In genomic region chr2:180006236-180006635, GRCh38 we compare ENCODE assay signal across 8 cellular contexts. TPM values are rescaled to one million over a fixed set of nuclear protein-coding genes. Genes with fewer than 3 reads are reported as not detected.
A peak's percentile ranks its signal among the peaks of the same experiment; 100 is the strongest.
DNase-seq lines count a peak whose midpoint lies in the region; ATAC-seq and TF ChIP-seq lines count a peak whose summit lies in the region.

No MANE protein-coding gene starts in this region.

- H3K23ac ChIP-seq in H9 (ENCODE audit: insufficient read length, low read depth, low read length): no peak overlapping the region

- H3K79me2 ChIP-seq in H9 (ENCODE audit: insufficient read depth, low read length): peaks cover 29% of the 10 kb centered on the region; the same call in 1 of the 2 replicates

- no CpG with 5 or more reads among the region's 7 CpGs for WGBS in H9 (ENCODE audit: extremely low coverage, insufficient read length, low lambda C conversion rate)
- WGBS in sigmoid colon, 2 donors: 6 to 11% methylated on average over 7 of the region's 7 CpGs

- no peak overlapping the region for H2AFZ ChIP-seq in H9 (ENCODE audit: low read length)

- no peak overlapping the region for H2BK20ac ChIP-seq in H9 (ENCODE audit: low read depth, low read length, poor library complexity, severe bottlenecking)

- no peak overlapping the region for H2AK5ac ChIP-seq in H9 (ENCODE audit: insufficient read length, low read length)

- H3K4me1 Mint-ChIP-seq in H9: peaks cover 29 to 35% of the 10 kb centered on the region in 2 experiments

- ATAC-seq in left lobe of liver: no peak

- no peaks in the 10 kb centered on the region for H3K27me3 Mint-ChIP-seq in H9 (ENCODE audit: low read depth)

- no peaks in the 10 kb centered on the region for H4K20me1 ChIP-seq in H9 (ENCODE audit: control insufficient read depth, insufficient read depth, insufficient read length)

- intact Hi-C loops in sigmoid colon (cut with DNase I): loop anchor here (5.0 kb wide), 1 partner anchor 1886 kb away; the partner anchor contains the start of gene ITPRID2

- no peak overlapping the region for H2BK5ac ChIP-seq in H9 (ENCODE audit: insufficient read length, low read length)

- H3K9ac ChIP-seq in H9 (ENCODE audit: extremely low read depth, insufficient read length, low read length) (peak overlapping the region; percentile 99), SK-N-MC (ENCODE audit: insufficient read length) (peak overlapping the region; percentile 96)

- H3K27ac ChIP-seq in H9 (ENCODE audit: insufficient read length, low read depth, low read length): no peak overlapping the region
- H3K27ac ChIP-seq in SK-N-MC: peak overlapping the region; percentile 97
- H3K27ac ChIP-seq in sigmoid colon: peak overlapping the region; percentile 89 to 92 (median 90)

- TF ChIP-seq EP300 in sigmoid colon (IDR thresholded peaks at IDR 0.05): no peak

- no peak overlapping the region for H2BK120ac ChIP-seq in H9 (ENCODE audit: low read depth, low read length, poor library complexity, severe bottlenecking)

- no peak overlapping the region for H3K4ac ChIP-seq in H9 (ENCODE audit: low read depth, low read length)

- H3K9me3 ChIP-seq in H9 (ENCODE audit: control insufficient read depth, low read depth, low read length) (no peaks in the 10 kb centered on the region), SK-N-MC (ENCODE audit: low read depth, low read length) (no peaks in the 10 kb centered on the region), sigmoid colon (no peaks in the 10 kb centered on the region)

- H3K27me3 ChIP-seq in H9 (ENCODE audit: insufficient read depth, low read length): no peaks in the 10 kb centered on the region
- no peaks in the 10 kb centered on the region for H3K27me3 ChIP-seq in sigmoid colon

- no peak for DNase-seq in H9
- DNase-seq in SK-N-MC (ENCODE audit: low read depth, low spot score): no peak
- no peak for DNase-seq in fibroblast of mammary gland (ENCODE audit: low read depth)
- no peak for DNase-seq in sigmoid colon
- no peak for DNase-seq in left lobe of liver (ENCODE audit: low spot score)
- no peak for DNase-seq in cerebellar nuclear complex (lab: John Stamatoyannopoulos, UW)
- DNase-seq in stimulated activated CD4-positive, alpha-beta T cell treated with anti-CD3 and anti-CD28 coated beads, Interleukin-1b, Interleukin-23, amount 100 ng/mL, for 48 hours: no peak
- DNase-seq in DMS153 (lab: John Stamatoyannopoulos, UW): no peak

- no peaks in the 10 kb centered on the region for H3K36me3 ChIP-seq in SK-N-MC (ENCODE audit: insufficient read depth, low read length)
- H3K36me3 ChIP-seq in sigmoid colon: no peaks in the 10 kb centered on the region

- no peak overlapping the region for H4K91ac ChIP-seq in H9 (ENCODE audit: insufficient read length, low read depth, low read length)

- peak overlapping the region; percentile 87 for H3K4me3 ChIP-seq in SK-N-MC
- H3K4me3 ChIP-seq in fibroblast of mammary gland (ENCODE audit: control insufficient read depth, low read depth, low read length): peak overlapping the region; percentile 97
- peak overlapping the region; percentile 80 to 95 (median 88) for H3K4me3 ChIP-seq in sigmoid colon

- H4K8ac ChIP-seq in H9 (replicated peaks; ENCODE audit: insufficient read length, low read depth, low read length): no peak overlapping the region

- no peak overlapping the region for H3T11ph ChIP-seq in H9 (ENCODE audit: low read length)

- H3K23me2 ChIP-seq in H9 (ENCODE audit: insufficient read length, low read depth, low read length, poor library complexity, severe bottlenecking): peaks cover 3% of the 10 kb centered on the region

- no peaks in the 10 kb centered on the region for H3K9me3 Mint-ChIP-seq in H9

- H3K18ac ChIP-seq in H9 (ENCODE audit: insufficient read length, low read depth, low read length): no peak overlapping the region

- no peak for TF ChIP-seq POLR2A in sigmoid colon (IDR thresholded peaks at IDR 0.05)

- peak overlapping the region; percentile 95 to 96 for H3K4me3 Mint-ChIP-seq in H9

- H4K5ac ChIP-seq in H9 (ENCODE audit: insufficient read length, low read depth, low read length): no peak overlapping the region

- H3K14ac ChIP-seq in H9 (ENCODE audit: insufficient read depth, low read length): no peak overlapping the region

- peak overlapping the region; percentile 91 for H3K56ac ChIP-seq in H9 (ENCODE audit: insufficient read length, low read depth, low read length)

- H2BK12ac ChIP-seq in H9 (ENCODE audit: insufficient read length, low read depth, low read length): no peak overlapping the region

- TF ChIP-seq CTCF in H9 (conservative IDR thresholded peaks at IDR 0.05) (no peak), fibroblast of mammary gland (conservative IDR thresholded peaks at IDR 0.05; ENCODE audit: control insufficient read depth, insufficient read depth, low read depth, low read length) (no peak), sigmoid colon (IDR thresholded peaks at IDR 0.05) (no peak)

- H3K4me1 ChIP-seq in H9 (ENCODE audit: insufficient read depth, low read length) (peaks cover 3% of the 10 kb centered on the region; the same call in 1 of the 2 replicates), sigmoid colon (peaks cover 0 to 22% (median 17%) of the 10 kb centered on the region in 4 donors)

- peak overlapping the region; percentile 93 for H3K4me2 ChIP-seq in H9 (ENCODE audit: insufficient read depth, insufficient read length, low read length)

- no peak overlapping the region for H2BK15ac ChIP-seq in H9 (ENCODE audit: low read depth, low read length)

- H3K36me3 Mint-ChIP-seq in H9 (ENCODE audit: insufficient read depth in 1 of 3, low read depth in 3 of 3): peaks cover 0 to 16% (median 15%) of the 10 kb centered on the region in 3 experiments; a peak in 4 of 7 replicates

- peak overlapping the region; percentile 99 for H3K27ac Mint-ChIP-seq in H9

- peaks cover 3% of the 10 kb centered on the region for H3K79me1 ChIP-seq in H9 (ENCODE audit: insufficient read depth, low read depth, low read length, poor library complexity, severe bottlenecking)

RNA-seq across cellular contexts. Expression of gene CWC22, which starts 0.9 kb away (rescaled TPM):
- total RNA-seq in H9 (2021) (42.9 and 43.4 TPM in 2 replicates), sigmoid colon (10 to 100 TPM; 20.5 to 29.9 (median 26.7) TPM), left lobe of liver (4.6 TPM)
- polyA plus RNA-seq in sigmoid colon: 10 to 100 TPM in 2 of 3 donors, 1 to 10 TPM in 1; 7.2 to 11.1 (median 10.2) TPM
